1 cellular context compared by ENCODE assay signal in genomic region chr14:73602994-73603393, GRCh38.
TF ChIP-seq lines count a peak whose summit lies in the region.

No MANE protein-coding gene starts in this region.

TF ChIP-seq in HCT116, 20 proteins besides CTCF, POLR2A, EP300 and RAD21:
- TF ChIP-seq JUND (IDR thresholded peaks at IDR 0.05) (no peak), ELF1 (IDR thresholded peaks at IDR 0.05; ENCODE audit: borderline replicate concordance, low read depth) (no peak), POLR2AphosphoS5 (IDR thresholded peaks at IDR 0.05; ENCODE audit: low read depth, low read length) (no peak), SIN3A (IDR thresholded peaks at IDR 0.05; ENCODE audit: low read depth) (no peak), CBX3 (IDR thresholded peaks at IDR 0.05; ENCODE audit: low read depth) (no peak), YY1 (IDR thresholded peaks at IDR 0.05; ENCODE audit: extremely low read depth, insufficient replicate concordance, low read depth, low read length) (no peak), REST (IDR thresholded peaks at IDR 0.05; ENCODE audit: low read depth) (no peak), ZBTB33 (IDR thresholded peaks at IDR 0.05; ENCODE audit: extremely low read depth, insufficient replicate concordance, low read length) (no peak), CEBPB (IDR thresholded peaks at IDR 0.05; ENCODE audit: low read depth) (no peak)
